In the genomic region with DNA sequence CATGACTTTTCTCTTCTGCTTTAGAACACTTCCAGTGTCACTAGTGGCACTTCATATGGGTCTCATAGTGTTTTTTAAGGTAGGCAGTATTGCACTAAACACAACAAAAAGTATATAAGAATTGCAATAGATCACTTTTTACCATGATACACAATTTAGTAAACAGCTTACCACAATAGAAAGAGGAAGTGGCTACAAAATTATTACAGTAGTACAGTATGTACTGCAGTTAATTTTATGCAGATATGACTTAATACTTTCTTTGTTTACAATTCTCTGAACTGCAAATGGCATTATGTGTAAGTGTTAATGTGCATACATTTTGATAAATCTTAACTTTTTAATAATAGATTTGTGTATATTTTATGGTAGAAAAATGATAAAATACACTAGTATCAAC, we compare ENCODE assay signal across 23 cellular contexts.
"Had no signal": no experiment of that assay in that cellular context is flagged by ENCODE, and none has a peak within 500 bp of the region (broad histone marks: within the 10 kb centered on the region; RNA-seq: fewer than 3 reads in every experiment).

No MANE protein-coding gene starts in this region.

- FAIRE-seq: endometrium, islet of Langerhans had no signal

- H3K27ac ChIP-seq: body of pancreas, cardiac muscle cell, heart left ventricle, neutrophil, ovary, psoas muscle, right atrium auricular region, spleen, thoracic aorta, upper lobe of right lung had no signal

- H3K4me1 ChIP-seq: body of pancreas, heart left ventricle, psoas muscle, right atrium auricular region, spleen, upper lobe of right lung had no signal

- ATAC-seq: activated naive CD8-positive, alpha-beta T cell treated with anti-CD3 and anti-CD28 coated beads, Interleukin-2, amount 50 U/mL, for 24 hours; activated T-cell treated with anti-CD3 and anti-CD28 coated beads, Interleukin-2, amount 50 U/mL, for 72 hours; body of pancreas; heart left ventricle; left colon; psoas muscle; upper lobe of right lung had no signal

- H3K4me3 ChIP-seq: body of pancreas, cardiac muscle cell, heart left ventricle, ovary, psoas muscle, right atrium auricular region, spleen, thoracic aorta, upper lobe of right lung had no signal

- H3K27me3 ChIP-seq: body of pancreas, cardiac muscle cell, neutrophil, ovary, right atrium auricular region, spleen, upper lobe of right lung had no signal

- H3K36me3 ChIP-seq: cardiac muscle cell, heart left ventricle, neutrophil, ovary, right atrium auricular region, spleen, thoracic aorta, upper lobe of right lung had no signal

- H3K9me3 ChIP-seq: body of pancreas, neutrophil, ovary, thoracic aorta, upper lobe of right lung had no signal

- DNase-seq: activated CD4-positive, alpha-beta T cell treated with anti-CD3 and anti-CD28 coated beads for 4 hours; activated CD4-positive, alpha-beta T cell treated with anti-CD3 and anti-CD28 coated beads, Interleukin-2, amount 50 U/mL, for 48 hours; activated CD4-positive, CD25-positive, alpha-beta regulatory T cell; activated effector memory CD4-positive, alpha-beta T cell treated with anti-CD3 and anti-CD28 coated beads, Interleukin-2, amount 50 U/mL, for 16 hours; activated naive CD4-positive, alpha-beta T cell treated with anti-CD3 and anti-CD28 coated beads, Interleukin-2, amount 10 ng/mL, durations not matched to agents 7 days and 5 days; activated naive CD8-positive, alpha-beta T cell treated with anti-CD3 and anti-CD28 coated beads, Interleukin-2, amount 50 U/mL, for 24 hours; activated T-cell treated with anti-CD3 and anti-CD28 coated beads, Interleukin-2, amount 50 U/mL, for 72 hours; body of pancreas; effector CD4-positive, alpha-beta T cell; heart left ventricle; left colon; ovary; psoas muscle; spleen; stimulated activated CD4-positive, alpha-beta T cell treated with anti-CD3 and anti-CD28 coated beads, Interleukin-4, amount 100 ng/mL, for 1 hour; stimulated activated naive CD4-positive, alpha-beta T cell; upper lobe of right lung had no signal
